In the genomic region with DNA sequence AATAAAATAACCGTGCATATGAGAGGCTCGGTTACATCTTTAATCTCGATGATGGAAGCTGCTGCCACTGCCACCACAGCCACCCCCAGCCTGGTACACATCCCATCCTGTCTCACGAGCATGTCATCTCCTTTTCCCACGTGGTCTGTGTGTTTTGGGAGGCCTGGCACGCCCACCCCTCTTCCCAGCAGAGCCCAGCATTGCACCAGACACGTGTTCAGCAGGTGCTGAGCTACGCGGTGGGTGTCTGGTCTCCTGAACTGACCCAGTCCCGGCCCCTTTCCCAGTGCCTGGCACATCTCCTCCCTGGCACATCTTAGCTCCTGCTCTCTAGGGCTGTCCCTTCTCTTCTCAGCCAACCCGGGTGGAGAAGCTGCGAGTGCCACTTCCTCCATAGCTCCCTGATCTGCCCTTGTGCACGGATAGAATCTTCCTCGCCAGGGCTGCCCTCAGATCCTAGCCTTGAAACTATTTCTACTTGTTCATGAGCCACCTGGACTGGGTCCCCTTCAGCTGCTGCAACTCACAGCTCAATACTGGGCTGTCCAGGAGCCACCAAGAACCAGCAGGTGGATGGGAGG, we compare ENCODE assay signal across 18 cellular contexts. TPM values are rescaled to one million over a fixed set of nuclear protein-coding genes. Genes with fewer than 3 reads are reported as not detected.
DNase-seq lines count a peak whose midpoint lies in the region; ATAC-seq and TF ChIP-seq lines count a peak whose summit lies in the region.
"Had no signal": no experiment of that assay in that cellular context is flagged by ENCODE, and none has a peak within 500 bp of the region (broad histone marks: within the 10 kb centered on the region; RNA-seq: fewer than 3 reads in every experiment).

No MANE protein-coding gene starts in this region.

- TF ChIP-seq CTCF in Peyer's patch (IDR thresholded peaks at IDR 0.05) (no peak), suprapubic skin (IDR thresholded peaks at IDR 0.05) (no peak)

- H3K27ac ChIP-seq in Peyer's patch: no peak overlapping the region
- no peak overlapping the region for H3K27ac ChIP-seq in suprapubic skin
- H3K27ac ChIP-seq: BLaER1, HL-60 had no signal

- H3K4me3 ChIP-seq in Peyer's patch (no peak overlapping the region), suprapubic skin (no peak overlapping the region)
- H3K4me3 ChIP-seq: BLaER1, HAP-1 had no signal

- no peaks in the 10 kb centered on the region for H3K4me1 ChIP-seq in Peyer's patch
- no peaks in the 10 kb centered on the region for H3K4me1 ChIP-seq in suprapubic skin
- H3K4me1 ChIP-seq: Caco-2, HAP-1 had no signal

- DNase-seq in Peyer's patch (peak in 2 of 3 donors; percentile 9 to 41), left lobe of liver (ENCODE audit: low spot score) (peak; percentile 30), pons (ENCODE audit: low spot score) (peak; percentile 36), suprapubic skin (ENCODE audit: low spot score in 2 of 2) (peak; percentile 25 to 65), SK-N-DZ (ENCODE audit: low spot score) (no peak), hepatic stellate cell (ENCODE audit: low spot score) (no peak), T-helper 9 cell (no peak)
- DNase-seq: 8988T; AML-193; Caco-2; CD8-positive, alpha-beta memory T cell; DND-41; GF-D8; HFFc6 had no signal

- H3K36me3 ChIP-seq in Peyer's patch (no peaks in the 10 kb centered on the region), suprapubic skin (no peaks in the 10 kb centered on the region)
- H3K36me3 ChIP-seq: BLaER1, HAP-1 had no signal

- no peak for ATAC-seq in left lobe of liver
- ATAC-seq in GM21423 (IDR thresholded peaks at IDR 0.05; ENCODE audit: unreplicated experiment): no peak

- no peak for TF ChIP-seq EP300 in suprapubic skin (IDR thresholded peaks at IDR 0.05)

- H3K9me3 ChIP-seq in Peyer's patch: no peaks in the 10 kb centered on the region
- no peaks in the 10 kb centered on the region for H3K9me3 ChIP-seq in suprapubic skin
- H3K9me3 ChIP-seq: BLaER1, Caco-2, HAP-1 had no signal

- TF ChIP-seq POLR2A in Peyer's patch (IDR thresholded peaks at IDR 0.05): no peak
- no peak for TF ChIP-seq POLR2A in suprapubic skin (IDR thresholded peaks at IDR 0.05)

- H3K27me3 ChIP-seq in Peyer's patch: no peaks in the 10 kb centered on the region
- H3K27me3 ChIP-seq in suprapubic skin: peaks cover 8% of the 10 kb centered on the region
- H3K27me3 ChIP-seq: BLaER1 had no signal

- WGBS in suprapubic skin: 76% methylated on average over 14 of the region's 14 CpGs

RNA-seq across cellular contexts. Expression of a gene that starts 36.8 kb away (rescaled TPM):
- 10 to 100 TPM in 1 of 4 donors, 1 to 10 TPM in 3; 1.3 to 12.4 (median 1.8) TPM for total RNA-seq in Peyer's patch
- not detected for total RNA-seq in left lobe of liver
- 1 to 10 TPM in 1 of 4 donors, under 1 TPM in 3; 0.10 to 1.5 (median 0.51) TPM for total RNA-seq in suprapubic skin
- polyA plus RNA-seq in SK-N-DZ (2014; cell fraction: cytosol; rRNA removed): 0.22 TPM in 1 of 2 replicates, not detected in the other
- polyA plus RNA-seq in SK-N-DZ (2014; cell fraction: nucleus; rRNA removed): not detected in 2 replicates
- total RNA-seq: Caco-2; CD8-positive, alpha-beta memory T cell; HFFc6 had no signal
- polyA plus RNA-seq: CD8-positive, alpha-beta memory T cell had no signal

Comparison
In these comparisons a context has a peak if more than half of its experiments do, and no peak if none do; other contexts are left out.
1. DNase-seq: peak in Peyer's patch (2 of 3), left lobe of liver (single experiment), pons (single experiment) and suprapubic skin (2 of 2); none in SK-N-DZ (single experiment), hepatic stellate cell (single experiment) and T-helper 9 cell (single experiment).